35 cellular contexts compared by ENCODE assay signal in the genomic region with DNA sequence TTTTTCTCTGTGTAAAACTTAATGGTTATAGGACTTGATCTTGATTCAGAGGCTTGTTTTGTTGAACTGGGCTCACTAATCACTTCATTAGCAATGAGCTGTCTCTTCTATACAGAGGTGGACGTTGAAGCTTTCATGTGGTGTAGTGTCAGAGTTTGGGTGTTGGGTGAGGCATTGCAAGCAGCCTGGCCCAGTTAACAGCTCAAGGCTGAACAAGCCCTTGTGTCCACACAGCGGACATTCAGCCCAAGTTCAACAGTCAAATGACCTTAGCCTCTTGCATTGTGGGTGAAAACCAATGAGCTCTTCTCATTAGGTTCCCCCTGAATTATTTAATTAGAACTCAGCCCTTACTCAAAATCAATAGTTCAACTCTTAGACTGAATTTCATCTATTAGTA. TPM values are rescaled to one million over a fixed set of nuclear protein-coding genes. Genes with fewer than 3 reads are reported as not detected.
"Had no signal": no experiment of that assay in that cellular context is flagged by ENCODE, and none has a peak within 500 bp of the region (broad histone marks: within the 10 kb centered on the region; RNA-seq: fewer than 3 reads in every experiment).

No MANE protein-coding gene starts in this region.

- H3K4me1 ChIP-seq: adrenal gland, body of pancreas, breast epithelium had no signal

- H3K27me3 ChIP-seq: adrenal gland, body of pancreas, brain microvascular endothelial cell, breast epithelium had no signal

- H3K4me3 ChIP-seq: adrenal gland, body of pancreas, breast epithelium had no signal

- H3K27ac ChIP-seq: adrenal gland, body of pancreas, brain microvascular endothelial cell, breast epithelium had no signal

- H3K36me3 ChIP-seq: brain microvascular endothelial cell, breast epithelium had no signal

- DNase-seq: activated B cell treated with CpG ODN at 0.5 μM for 24 hours; activated CD4-positive, alpha-beta memory T cell treated with anti-CD3 and anti-CD28 coated beads for 36 hours; activated CD4-positive, alpha-beta T cell treated with anti-CD3 and anti-CD28 coated beads for 4 hours; activated CD4-positive, alpha-beta T cell treated with anti-CD3 and anti-CD28 coated beads, Interleukin-2, amount 10 ng/mL, durations not matched to agents 24 days and 14 days; activated CD4-positive, alpha-beta T cell treated with anti-CD3 and anti-CD28 coated beads, Interleukin-2, amount 50 U/mL, for 1 hour; activated CD4-positive, alpha-beta T cell treated with anti-CD3 and anti-CD28 coated beads, Interleukin-2, amount 50 U/mL, for 4 hours; activated CD4-positive, CD25-positive, alpha-beta regulatory T cell treated with anti-CD3 and anti-CD28 coated beads, Interleukin-2, amount 50 U/mL, for 72 hours; activated CD8-positive, alpha-beta memory T cell treated with anti-CD3 and anti-CD28 coated beads, Interleukin-2, amount 50 U/mL, for 4 hours; activated CD8-positive, alpha-beta T cell treated with anti-CD3 and anti-CD28 coated beads for 36 hours; activated effector memory CD4-positive, alpha-beta T cell treated with anti-CD3 and anti-CD28 coated beads, Interleukin-2, amount 50 U/mL, for 16 hours; activated gamma-delta T cell treated with Interleukin-2 at 50 U/mL for 16 hours; activated naive CD4-positive, alpha-beta T cell; activated naive CD4-positive, alpha-beta T cell treated with anti-CD3 and anti-CD28 coated beads for 36 hours; activated naive CD4-positive, alpha-beta T cell treated with anti-CD3 and anti-CD28 coated beads, Interleukin-2, amount 50 U/mL, for 16 hours; activated naive CD8-positive, alpha-beta T cell treated with anti-CD3 and anti-CD28 coated beads for 36 hours; activated T-cell treated with anti-CD3 and anti-CD28 coated beads for 4 hours; activated T-cell treated with anti-CD3 and anti-CD28 coated beads, Interleukin-2, amount 50 U/mL, for 1 hour; activated T-cell treated with anti-CD3 and anti-CD28 coated beads, Interleukin-2, amount 50 U/mL, for 4 hours; activated T-cell treated with anti-CD3 and anti-CD28 coated beads, Interleukin-2, amount 50 U/mL, for 72 hours; adrenal gland; amniotic stem cell; aorta; body of pancreas; brain microvascular endothelial cell; central memory CD4-positive, alpha-beta T cell; T-helper 1 cell; T-helper 2 cell; T-helper 9 cell had no signal

- H3K9me3 ChIP-seq: adrenal gland, body of pancreas, breast epithelium had no signal

- FAIRE-seq: astrocyte, TTC549 had no signal

- ATAC-seq: activated CD8-positive, alpha-beta T cell treated with anti-CD3 and anti-CD28 coated beads for 36 hours; activated naive CD4-positive, alpha-beta T cell treated with anti-CD3 and anti-CD28 coated beads, Interleukin-2, amount 50 U/mL, for 72 hours; activated T-cell treated with anti-CD3 and anti-CD28 coated beads, Interleukin-2, amount 50 U/mL, for 4 hours; activated T-cell treated with anti-CD3 and anti-CD28 coated beads, Interleukin-2, amount 50 U/mL, for 72 hours; activated T-helper 17 cell treated with anti-CD3 and anti-CD28 coated beads, Interleukin-2, amount 50 U/mL, for 72 hours; body of pancreas had no signal

RNA-seq across cellular contexts. Expression of a gene that starts 12.5 kb away (rescaled TPM):
- total RNA-seq: activated B cell treated with CpG ODN at 0.5 μM for 24 hours; activated CD4-positive, alpha-beta memory T cell treated with anti-CD3 and anti-CD28 coated beads for 36 hours; activated CD4-positive, alpha-beta T cell treated with anti-CD3 and anti-CD28 coated beads, Interleukin-2, amount 10 ng/mL, durations not matched to agents 24 days and 14 days; activated CD8-positive, alpha-beta memory T cell treated with anti-CD3 and anti-CD28 coated beads for 36 hours; activated CD8-positive, alpha-beta T cell treated with anti-CD3 and anti-CD28 coated beads for 36 hours; activated naive CD4-positive, alpha-beta T cell treated with anti-CD3 and anti-CD28 coated beads for 36 hours; activated naive CD4-positive, alpha-beta T cell treated with anti-CD3 and anti-CD28 coated beads, Interleukin-2, amount 50 U/mL, for 72 hours; activated naive CD8-positive, alpha-beta T cell treated with anti-CD3 and anti-CD28 coated beads for 36 hours; activated T-cell treated with anti-CD3 and anti-CD28 coated beads, Interleukin-2, amount 50 U/mL, for 4 hours; activated T-cell treated with anti-CD3 and anti-CD28 coated beads, Interleukin-2, amount 50 U/mL, for 72 hours; activated T-helper 1 cell treated with anti-CD3 and anti-CD28 coated beads, Interleukin-12 subunit alpha, Interleukin-12 subunit beta, Interleukin-2, Interleukin-4 antibody, amounts not matched to agents 30 ng/mL and 10 ng/mL and 1 ng/mL, durations not matched to agents 14 hours and 24 hours and 36 hours; activated T-helper 17 cell treated with anti-CD3 and anti-CD28 coated beads, Interleukin-2, amount 50 U/mL, for 72 hours; astrocyte had no signal
- polyA plus RNA-seq: aorta had no signal

RNA-seq across cellular contexts. Expression of a gene that starts 52.7 kb away (rescaled TPM):
- total RNA-seq: activated CD4-positive, alpha-beta T cell treated with anti-CD3 and anti-CD28 coated beads, Interleukin-2, amount 10 ng/mL, durations not matched to agents 24 days and 14 days; activated naive CD4-positive, alpha-beta T cell treated with anti-CD3 and anti-CD28 coated beads for 36 hours; activated T-helper 1 cell treated with anti-CD3 and anti-CD28 coated beads, Interleukin-12 subunit alpha, Interleukin-12 subunit beta, Interleukin-2, Interleukin-4 antibody, amounts not matched to agents 30 ng/mL and 10 ng/mL and 1 ng/mL, durations not matched to agents 14 hours and 24 hours and 36 hours had no signal
